In the genomic region with DNA sequence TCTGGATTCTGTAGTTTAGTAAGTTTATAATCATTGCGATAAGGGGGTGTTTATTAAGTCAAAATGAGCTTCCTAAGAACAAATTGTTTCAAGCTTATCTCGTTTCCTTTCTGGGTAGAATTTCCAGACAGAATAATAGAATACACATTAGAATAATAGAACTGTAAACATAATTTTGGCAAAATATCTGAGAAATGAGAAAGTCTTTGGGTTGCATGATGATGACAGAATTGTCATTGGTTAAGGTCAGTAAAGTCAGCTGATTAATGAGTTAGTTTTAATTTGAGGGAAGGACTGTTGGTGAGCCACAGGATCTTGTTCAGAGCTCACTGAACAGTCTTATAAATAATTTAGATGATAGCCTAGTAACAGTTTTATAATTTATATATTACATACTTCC, we compare ENCODE assay signal across 13 cellular contexts. TPM values are rescaled to one million over a fixed set of nuclear protein-coding genes. Genes with fewer than 3 reads are reported as not detected.
DNase-seq lines count a peak whose midpoint lies in the region; ATAC-seq and TF ChIP-seq lines count a peak whose summit lies in the region.
"Had no signal": no experiment of that assay in that cellular context is flagged by ENCODE, and none has a peak within 500 bp of the region (broad histone marks: within the 10 kb centered on the region; RNA-seq: fewer than 3 reads in every experiment).

No MANE protein-coding gene starts in this region.

- TF ChIP-seq POLR2A in breast epithelium (IDR thresholded peaks at IDR 0.05): no peak

- intact Hi-C loops in MCF 10A (cut with micrococcal nuclease): no loop called here
- intact Hi-C loops in breast epithelium (cut with DNase I; ENCODE audit: low total_unique reads): no loop called here

- H3K27ac ChIP-seq in breast epithelium: no peak overlapping the region

- no peaks in the 10 kb centered on the region for H3K27me3 ChIP-seq in breast epithelium

- H3K4me3 Mint-ChIP-seq in MCF 10A (ENCODE audit: unreplicated experiment): no peak overlapping the region
- no peak overlapping the region for H3K4me3 Mint-ChIP-seq in immature natural killer cell
- H3K4me3 Mint-ChIP-seq: CD14-positive monocyte; CD8-positive, alpha-beta T cell had no signal

- no peak for DNase-seq in MCF 10A (ENCODE audit: unreplicated experiment)
- no peak for DNase-seq in breast epithelium (ENCODE audit: low spot score in 2 of 2)
- peak; percentile 68 for DNase-seq in dermis blood vessel endothelial cell
- no peak for DNase-seq in immature natural killer cell
- DNase-seq in HuH-7.5 (ENCODE audit: low spot score): no peak
- DNase-seq: CD8-positive, alpha-beta T cell; COR-L47; DMS153; DMS79 treated with DMSO at 0.1 percent for 48 hours; EL had no signal

- H3K27ac Mint-ChIP-seq in MCF 10A (ENCODE audit: low read depth, unreplicated experiment) (peak overlapping the region; percentile 20), immature natural killer cell (peak overlapping the region in 4 of 6 donors; percentile 2 to 61 (median 26))
- H3K27ac Mint-ChIP-seq: CD8-positive, alpha-beta T cell had no signal

- H3K9me3 ChIP-seq in breast epithelium: no peaks in the 10 kb centered on the region
- H3K9me3 ChIP-seq: HAP-1 had no signal

- no peaks in the 10 kb centered on the region for H3K4me1 ChIP-seq in breast epithelium

- H3K36me3 ChIP-seq in breast epithelium: no peaks in the 10 kb centered on the region

- no peak for TF ChIP-seq CTCF in MCF 10A (IDR thresholded peaks at IDR 0.05; ENCODE audit: unreplicated experiment)
- no peak for TF ChIP-seq CTCF in breast epithelium (IDR thresholded peaks at IDR 0.05)

- BruUV-seq in MCF 10A (replicated peaks; lab: Mats Ljungman, UMichigan): no TSS peak

- H3K4me1 Mint-ChIP-seq in MCF 10A (ENCODE audit: insufficient read depth, unreplicated experiment): peaks cover 12% of the 10 kb centered on the region
- peaks cover 9 to 51% of the 10 kb centered on the region in 2 donors for H3K4me1 Mint-ChIP-seq in immature natural killer cell

- POLR2A ChIA-PET in MCF 10A (lab: Yijun Ruan, JAX): interaction anchor here (0.5 to 2.7 kb wide), 4 partner anchors 8 to 16 kb away, joined by 5 to 14 read pairs (median 5); a partner anchor contains a TSS

- H3K4me3 ChIP-seq in breast epithelium: no peak overlapping the region
- H3K4me3 ChIP-seq: HAP-1 had no signal

- peaks cover 81% of the 10 kb centered on the region for H3K36me3 Mint-ChIP-seq in MCF 10A (ENCODE audit: insufficient read depth, unreplicated experiment)
- peaks cover 7 to 32% (median 13%) of the 10 kb centered on the region in 3 donors for H3K36me3 Mint-ChIP-seq in immature natural killer cell

- H3K27me3 Mint-ChIP-seq in MCF 10A (ENCODE audit: insufficient read depth, unreplicated experiment): no peaks in the 10 kb centered on the region
- H3K27me3 Mint-ChIP-seq in immature natural killer cell (ENCODE audit: low read depth in 3 of 3): no peaks in the 10 kb centered on the region

- no peak for ATAC-seq in GM19328 (IDR thresholded peaks at IDR 0.05; ENCODE audit: unreplicated experiment)
- ATAC-seq: CD8-positive, alpha-beta T cell had no signal

- H3K9me3 Mint-ChIP-seq in MCF 10A (ENCODE audit: unreplicated experiment): no peaks in the 10 kb centered on the region
- no peaks in the 10 kb centered on the region for H3K9me3 Mint-ChIP-seq in immature natural killer cell
- H3K9me3 Mint-ChIP-seq: CD14-positive monocyte; CD8-positive, alpha-beta T cell had no signal

- CTCF ChIA-PET in MCF 10A (lab: Yijun Ruan, JAX): interaction anchor here (1.3 kb wide), 1 partner anchor 21 kb away, joined by 3 read pairs; no protein-coding TSS in a partner anchor

RNA-seq across cellular contexts. Expression of a gene that starts 10.2 kb away (rescaled TPM):
- total RNA-seq in MCF 10A (2022): 112 and 117 TPM in 2 replicates
- 100 to 1,000 TPM; 204 to 247 (median 239) TPM for total RNA-seq in breast epithelium
- 272 and 304 TPM in 2 replicates for total RNA-seq in dermis blood vessel endothelial cell
- polyA plus RNA-seq in immature natural killer cell: 10 to 100 TPM; 31.3 to 39.4 (median 35.8) TPM

RNA-seq across cellular contexts. Expression of a gene that starts 10.5 kb away (rescaled TPM):
- total RNA-seq in MCF 10A (2022): 227 and 308 TPM in 2 replicates
- 100 to 1,000 TPM; 231 to 327 (median 273) TPM for total RNA-seq in breast epithelium
- 169 and 248 TPM in 2 replicates for total RNA-seq in dermis blood vessel endothelial cell
- polyA plus RNA-seq in immature natural killer cell: 100 to 1,000 TPM; 142 to 187 (median 165) TPM

RNA-seq across cellular contexts. Expression of a gene that starts 46.3 kb away (rescaled TPM):
- total RNA-seq in MCF 10A (2022) (71.1 and 80.7 TPM in 2 replicates), breast epithelium (100 to 1,000 TPM in 2 of 3 donors, 10 to 100 TPM in 1; 86.9 to 143 (median 127) TPM), dermis blood vessel endothelial cell (151 and 153 TPM in 2 replicates)
- polyA plus RNA-seq in immature natural killer cell: 100 to 1,000 TPM; 421 to 768 (median 558) TPM
